Comparison of ENCODE assay signal across 8 cellular contexts in the genomic region with DNA sequence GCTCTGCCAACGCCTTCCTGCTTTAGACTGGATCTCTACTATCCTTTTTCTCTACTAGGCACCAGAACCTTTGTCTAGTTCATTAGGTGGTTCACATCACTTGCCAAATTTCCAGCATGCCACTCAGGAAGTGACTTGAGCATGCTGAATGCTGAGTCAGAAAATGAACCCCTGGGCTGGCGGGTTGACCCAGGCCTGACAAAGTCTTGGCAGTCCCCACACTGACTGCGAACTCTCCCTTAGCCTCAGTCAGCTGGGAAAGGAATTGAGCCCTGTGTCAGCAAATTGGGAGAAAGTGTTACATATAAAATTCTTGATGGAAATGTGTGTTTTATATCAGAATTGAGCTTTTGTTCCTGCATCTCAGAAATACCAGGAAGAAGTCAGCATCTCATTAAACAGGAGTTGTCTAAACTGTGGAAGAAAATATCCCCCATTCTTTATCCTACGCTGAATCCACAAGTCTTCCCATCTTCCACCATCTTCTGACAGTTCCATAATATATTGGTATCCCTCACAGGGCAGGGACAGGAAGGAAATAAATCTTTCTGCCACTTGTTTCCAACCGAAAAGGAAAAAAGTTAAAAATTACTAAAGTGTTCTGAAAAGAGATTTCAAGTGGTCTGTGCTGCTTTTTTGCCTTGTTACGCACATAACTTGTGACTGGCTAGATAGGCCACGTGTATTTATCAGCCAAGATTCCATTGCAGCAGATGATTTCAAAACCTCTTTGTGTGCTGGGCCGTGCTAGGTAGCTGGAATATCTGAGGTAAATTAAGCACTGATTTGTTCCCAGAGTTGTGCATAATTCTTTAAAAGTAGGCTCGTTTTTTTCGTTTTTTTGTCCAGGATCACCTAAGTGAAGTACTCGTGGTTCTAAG. TPM values are rescaled to one million over a fixed set of nuclear protein-coding genes. Genes with fewer than 3 reads are reported as not detected.
A peak's percentile ranks its signal among the peaks of the same experiment; 100 is the strongest.
DNase-seq lines count a peak whose midpoint lies in the region; ATAC-seq and TF ChIP-seq lines count a peak whose summit lies in the region.

No MANE protein-coding gene starts in this region.

- no peaks in the 10 kb centered on the region for H3K79me2 ChIP-seq in HCT116 (ENCODE audit: insufficient read depth, low read length)

- no TSS peak for BruUV-seq in HCT116 (replicated peaks; lab: Mats Ljungman, UMichigan)

- H3K4me1 Mint-ChIP-seq in stimulated activated effector memory CD8-positive, alpha-beta T cell treated with anti-CD3 and anti-CD28 coated beads, Interleukin-12 subunit alpha, Interleukin-12 subunit beta, amount 100 ng/mL, for 72 hours = peaks cover 18% of the 10 kb centered on the region

- TF ChIP-seq POLR2A in HCT116 (IDR thresholded peaks at IDR 0.05; ENCODE audit: borderline replicate concordance, extremely low read depth, insufficient read depth, insufficient read length) = no peak

- H3K36me3 Mint-ChIP-seq in stimulated activated effector memory CD8-positive, alpha-beta T cell treated with anti-CD3 and anti-CD28 coated beads, Interleukin-12 subunit alpha, Interleukin-12 subunit beta, amount 100 ng/mL, for 72 hours = peaks cover 29% of the 10 kb centered on the region

- H3K4me3 ChIP-seq in HCT116 (replicated peaks in 1 of 2; ENCODE audit: low read depth in 1 of 2, low read length in 2 of 2) = no peak overlapping the region
- no peak overlapping the region for H3K4me3 ChIP-seq in heart right ventricle
- no peak overlapping the region for H3K4me3 ChIP-seq in effector memory CD4-positive, alpha-beta T cell (ENCODE audit: insufficient read depth, low read depth, low read length, poor library complexity, severe bottlenecking)

- H3K4me1 ChIP-seq in HCT116 (ENCODE audit: control insufficient read depth in 1 of 2, insufficient read depth in 2 of 2, low read length in 2 of 2) (peaks cover 22 to 41% of the 10 kb centered on the region in 2 experiments), heart right ventricle (peaks cover 0 to 30% (median 21%) of the 10 kb centered on the region in 9 donors)
- H3K4me1 ChIP-seq in effector memory CD4-positive, alpha-beta T cell (ENCODE audit: control insufficient read depth, insufficient read depth, low read length, poor library complexity, severe bottlenecking) = no peaks in the 10 kb centered on the region

- no peak overlapping the region for H2AFZ ChIP-seq in HCT116 (ENCODE audit: low read depth, low read length, poor library complexity, severe bottlenecking)

- H3K9me2 ChIP-seq in HCT116 (ENCODE audit: insufficient read depth) = no peaks in the 10 kb centered on the region

- H3K9me3 ChIP-seq in HCT116 (ENCODE audit: control insufficient read depth in 1 of 2, insufficient read depth in 1 of 2, low read depth in 1 of 2, low read length in 2 of 2) = no peaks in the 10 kb centered on the region
- no peaks in the 10 kb centered on the region for H3K9me3 ChIP-seq in heart right ventricle
- no peaks in the 10 kb centered on the region for H3K9me3 ChIP-seq in effector memory CD4-positive, alpha-beta T cell (ENCODE audit: control insufficient read depth, low read length)

- H3K36me3 ChIP-seq in HCT116 (ENCODE audit: control insufficient read depth in 1 of 2, insufficient read depth in 2 of 2, low read length in 2 of 2) (peaks cover 8 to 17% of the 10 kb centered on the region in 2 experiments; a peak in 2 of 4 replicates), heart right ventricle (peaks cover 0 to 26% (median 5%) of the 10 kb centered on the region in 9 donors)
- H3K36me3 ChIP-seq in effector memory CD4-positive, alpha-beta T cell (ENCODE audit: control insufficient read depth, insufficient read depth, low read length) = peaks cover under 1% of the 10 kb centered on the region

- H4K20me1 ChIP-seq in HCT116 (ENCODE audit: insufficient read depth) = no peaks in the 10 kb centered on the region

- H3K27ac Mint-ChIP-seq in stimulated activated effector memory CD8-positive, alpha-beta T cell treated with anti-CD3 and anti-CD28 coated beads, Interleukin-12 subunit alpha, Interleukin-12 subunit beta, amount 100 ng/mL, for 72 hours = peak overlapping the region; percentile 7

- POLR2A ChIA-PET in HCT116 (lab: Charles Lee) = no interaction called here

- 76 to 81% methylated on average over 11 of the region's 11 CpGs for WGBS in heart right ventricle, 2 donors

- 0 out of 2 replicates have a peak overlapping the region, but pooled peaks have one; percentile 1 for H3K4me2 ChIP-seq in HCT116 (ENCODE audit: low read length)

- peak overlapping the region; percentile 25 for H3K4me3 Mint-ChIP-seq in stimulated activated effector memory CD8-positive, alpha-beta T cell treated with anti-CD3 and anti-CD28 coated beads, Interleukin-12 subunit alpha, Interleukin-12 subunit beta, amount 100 ng/mL, for 72 hours

- ATAC-seq in HCT116 = no peak
- peak in 7 of 8 donors; percentile 53 to 83 (median 63) for ATAC-seq in heart right ventricle
- ATAC-seq in stimulated activated effector memory CD8-positive, alpha-beta T cell treated with anti-CD3 and anti-CD28 coated beads, Interleukin-12 subunit alpha, Interleukin-12 subunit beta, amount 100 ng/mL, for 72 hours = peak; percentile 76
- no peak for ATAC-seq in GM21619 (IDR thresholded peaks at IDR 0.05; ENCODE audit: unreplicated experiment)
- no peak for ATAC-seq in HG03135 (IDR thresholded peaks at IDR 0.05; ENCODE audit: unreplicated experiment)

- DNase-seq in HCT116 (ENCODE audit: low read depth, low spot score) = no peak
- DNase-seq in heart right ventricle = peak in 1 of 2 donors; percentile 43
- DNase-seq in stimulated activated effector memory CD8-positive, alpha-beta T cell treated with anti-CD3 and anti-CD28 coated beads, Interleukin-12 subunit alpha, Interleukin-12 subunit beta, amount 100 ng/mL, for 72 hours (ENCODE audit: low spot score in 2 of 2) = no peak
- DNase-seq in effector memory CD4-positive, alpha-beta T cell = no peak
- no peak for DNase-seq in NCI-H146 treated with DMSO at 0.1 percent for 48 hours (lab: John Stamatoyannopoulos, UW; ENCODE audit: unreplicated experiment)

- H3K27ac ChIP-seq in HCT116 (ENCODE audit: low read depth, low read length) = no peak overlapping the region
- H3K27ac ChIP-seq in VCaP = peak overlapping the region; percentile 41; the same call in 1 of the 2 replicates
- peak overlapping the region in 2 of 10 donors; percentile 34 to 38 for H3K27ac ChIP-seq in heart right ventricle
- no peak overlapping the region for H3K27ac ChIP-seq in effector memory CD4-positive, alpha-beta T cell (ENCODE audit: insufficient read depth, low read length, poor library complexity, severe bottlenecking)

- H3K27me3 ChIP-seq in HCT116 (ENCODE audit: insufficient read depth, low read length) (no peaks in the 10 kb centered on the region), heart right ventricle (no peaks in the 10 kb centered on the region)
- H3K27me3 ChIP-seq in effector memory CD4-positive, alpha-beta T cell (replicated peaks; ENCODE audit: control insufficient read depth, insufficient read depth, low read length, poor library complexity, severe bottlenecking) = no peaks in the 10 kb centered on the region

- no peak for TF ChIP-seq RAD21 in HCT116 (IDR thresholded peaks at IDR 0.05; ENCODE audit: low read depth)

- CTCF ChIA-PET in HCT116 (lab: Charles Lee) = no interaction called here

- intact Hi-C loops in HCT116 (cut with micrococcal nuclease) (no loop called here), heart right ventricle (cut with DNase I) (no loop called here)

- RAD21 ChIA-PET in HCT116 (lab: Charles Lee; ENCODE audit: low non-redundant PET in 1 of 2, low total read pairs in 2 of 2, uncharacterized antibody in 2 of 2, unreplicated experiment in 2 of 2) = no interaction called here

- no peak for TF ChIP-seq CTCF in HCT116 (IDR thresholded peaks at IDR 0.05 in 2 of 3, conservative IDR thresholded peaks at IDR 0.05 in 1 of 3; ENCODE audit: borderline replicate concordance in 1 of 3, insufficient read depth in 1 of 3, low read depth in 2 of 3, low read length in 2 of 3)
- no peak for TF ChIP-seq CTCF in VCaP (conservative IDR thresholded peaks at IDR 0.05)
- no peak for TF ChIP-seq CTCF in heart right ventricle (IDR thresholded peaks at IDR 0.05)

- H3K9ac ChIP-seq in HCT116 (ENCODE audit: low read length) = no peak overlapping the region

- no peaks in the 10 kb centered on the region for H3K9me3 Mint-ChIP-seq in stimulated activated effector memory CD8-positive, alpha-beta T cell treated with anti-CD3 and anti-CD28 coated beads, Interleukin-12 subunit alpha, Interleukin-12 subunit beta, amount 100 ng/mL, for 72 hours

TF ChIP-seq in HCT116, 20 proteins besides CTCF, POLR2A, EP300 and RAD21:
- TF ChIP-seq EZH2phosphoT487 (IDR thresholded peaks at IDR 0.05; ENCODE audit: borderline replicate concordance) = no peak
- TF ChIP-seq SP1 (IDR thresholded peaks at IDR 0.05; ENCODE audit: low read depth) = 0 out of 2 replicates have a peak, but pooled peaks have one; percentile 14
- TF ChIP-seq ELF1 (IDR thresholded peaks at IDR 0.05; ENCODE audit: borderline replicate concordance, low read depth) = no peak
- TF ChIP-seq CEBPB (IDR thresholded peaks at IDR 0.05; ENCODE audit: low read depth) = no peak
- no peak for TF ChIP-seq EZH2 (IDR thresholded peaks at IDR 0.05)
- no peak for TF ChIP-seq TCF7L2 (IDR thresholded peaks at IDR 0.05; ENCODE audit: borderline replicate concordance, extremely low read depth, insufficient read depth, insufficient read length)
- TF ChIP-seq, protein P1, sequence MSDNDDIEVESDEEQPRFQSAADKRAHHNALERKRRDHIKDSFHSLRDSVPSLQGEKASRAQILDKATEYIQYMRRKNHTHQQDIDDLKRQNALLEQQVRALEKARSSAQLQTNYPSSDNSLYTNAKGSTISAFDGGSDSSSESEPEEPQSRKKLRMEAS (IDR thresholded peaks at IDR 0.05) = 0 out of 2 replicates have a peak, but pooled peaks have one; percentile 13
- TF ChIP-seq ZNF274 (IDR thresholded peaks at IDR 0.05; ENCODE audit: low read depth, low read length) = no peak

RNA-seq across cellular contexts. Expression of a gene that starts 16.7 kb away (rescaled TPM):
- total RNA-seq in HCT116 (2021; ENCODE audit: unreplicated experiment) (not detected), heart right ventricle (not detected)
- polyA plus RNA-seq in HCT116 (2012) = 0.03 TPM in 1 of 2 replicates, not detected in the other
- not detected for polyA plus RNA-seq in heart right ventricle

Comparison
In these comparisons a context has a peak if more than half of its experiments do, and no peak if none do; other contexts are left out.
1. ATAC-seq: peak in heart right ventricle (7 of 8) and stimulated activated effector memory CD8-positive, alpha-beta T cell treated with anti-CD3 and anti-CD28 coated beads, Interleukin-12 subunit alpha, Interleukin-12 subunit beta, amount 100 ng/mL, for 72 hours (single experiment); none in HCT116 (single experiment), GM21619 (single experiment) and HG03135 (single experiment).